In the genomic region with DNA sequence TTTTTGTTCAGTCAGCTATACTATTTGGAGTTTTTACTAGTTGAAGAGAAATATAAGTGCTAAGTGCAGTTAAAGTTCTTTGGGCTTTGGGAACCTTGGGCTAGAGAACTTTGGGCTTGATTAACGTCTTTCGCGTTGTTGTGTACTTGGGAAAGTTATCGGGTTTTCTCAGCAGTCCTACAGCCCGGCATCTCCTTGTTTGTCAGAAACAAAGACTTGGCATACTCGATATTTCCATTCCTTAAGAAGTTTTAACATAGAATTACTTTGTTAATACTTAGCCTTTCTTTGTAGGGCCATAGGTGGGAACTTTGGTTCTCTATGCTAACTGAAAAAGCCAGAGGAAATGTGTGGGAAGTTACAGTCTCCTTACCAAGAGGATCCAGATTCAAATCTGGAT, we compare ENCODE assay signal across 19 cellular contexts. TPM values are rescaled to one million over a fixed set of nuclear protein-coding genes. Genes with fewer than 3 reads are reported as not detected.
A peak's percentile ranks its signal among the peaks of the same experiment; 100 is the strongest.
DNase-seq lines count a peak whose midpoint lies in the region; ATAC-seq, FAIRE-seq and TF ChIP-seq lines count a peak whose summit lies in the region.
"Had no signal": no experiment of that assay in that cellular context is flagged by ENCODE, and none has a peak within 500 bp of the region (broad histone marks: within the 10 kb centered on the region; RNA-seq: fewer than 3 reads in every experiment).

No MANE protein-coding gene starts in this region.

- H3K4me3 Mint-ChIP-seq in H9 (no peak overlapping the region; a peak in 1 of 5 replicates), WTC11 (peak overlapping the region; percentile 11; the same call in 1 of the 2 replicates)
- H3K4me3 Mint-ChIP-seq: CD14-positive monocyte; CD8-positive, alpha-beta T cell; HFFc6 had no signal

- H3K79me2 ChIP-seq in H9 (ENCODE audit: insufficient read depth, low read length) (no peaks in the 10 kb centered on the region; the same call in 1 of the 2 replicates), endothelial cell of umbilical vein (ENCODE audit: control insufficient read depth, insufficient read depth, low read length) (peaks cover 68% of the 10 kb centered on the region), trophoblast cell (ENCODE audit: control insufficient read depth, insufficient read depth, low read length, poor library complexity) (peaks cover 5% of the 10 kb centered on the region), MM.1S (ENCODE audit: low read length) (peaks cover 32% of the 10 kb centered on the region; the same call in 1 of the 2 replicates)

- FAIRE-seq in endothelial cell of umbilical vein (lab: Jason Lieb, UNC), result peak; percentile 60
- FAIRE-seq: A549, GM12892 had no signal

- peaks cover 5% of the 10 kb centered on the region; the same call in 1 of the 2 replicates for H3K4me1 ChIP-seq in H9 (ENCODE audit: insufficient read depth, low read length)
- H3K4me1 ChIP-seq in endothelial cell of umbilical vein (ENCODE audit: control insufficient read depth, extremely low read depth, insufficient read depth, low read length), result no peaks in the 10 kb centered on the region
- H3K4me1 ChIP-seq in trophoblast cell (ENCODE audit: control insufficient read depth in 1 of 2, insufficient read depth in 2 of 2, low read length in 2 of 2), result peaks cover 4 to 7% of the 10 kb centered on the region in 2 experiments
- H3K4me1 ChIP-seq in MM.1S (ENCODE audit: low read length), result peaks cover 12% of the 10 kb centered on the region

- POLR2A ChIA-PET in WTC11 (lab: Charles Lee), result interaction anchor here (0.7 kb wide), 1 partner anchor 20 kb away, joined by 3 read pairs; no protein-coding TSS in a partner anchor
- POLR2A ChIA-PET in endothelial cell of umbilical vein (lab: Charles Lee), result no interaction called here

- ATAC-seq in WTC11 (peak; percentile 51; the same call in 1 of the 2 replicates), GM18498 (IDR thresholded peaks at IDR 0.05; ENCODE audit: unreplicated experiment) (no peak)
- ATAC-seq: A549; CD8-positive, alpha-beta T cell had no signal

- no peak overlapping the region for H2AFZ ChIP-seq in H9 (ENCODE audit: low read length)
- H2AFZ ChIP-seq in endothelial cell of umbilical vein (ENCODE audit: low read depth, low read length), result no peak overlapping the region
- no peak overlapping the region for H2AFZ ChIP-seq in trophoblast cell (ENCODE audit: insufficient read depth, low read length, poor library complexity)
- no peak overlapping the region for H2AFZ ChIP-seq in MM.1S (ENCODE audit: low read length)

- H3K4me3 ChIP-seq in endothelial cell of umbilical vein (replicated peaks in 1 of 3; ENCODE audit: insufficient read depth in 1 of 3, low read depth in 1 of 3, low read length in 3 of 3), result no peak overlapping the region
- no peak overlapping the region for H3K4me3 ChIP-seq in trophoblast cell (ENCODE audit: low read depth, low read length)
- no peak overlapping the region for H3K4me3 ChIP-seq in MM.1S (ENCODE audit: low read length)
- H3K4me3 ChIP-seq: A549 had no signal

- H3F3A ChIP-seq in MM.1S (ENCODE audit: insufficient read depth, low read length), result no peaks in the 10 kb centered on the region

- H3K36me3 Mint-ChIP-seq in H9 (ENCODE audit: insufficient read depth in 1 of 3, low read depth in 3 of 3) (peaks cover 2 to 4% (median 3%) of the 10 kb centered on the region in 3 experiments; a peak in 4 of 7 replicates), WTC11 (no peaks in the 10 kb centered on the region)
- H3K36me3 Mint-ChIP-seq: CD8-positive, alpha-beta T cell had no signal

- H2BK12ac ChIP-seq in H9 (ENCODE audit: insufficient read length, low read depth, low read length), result no peak overlapping the region
- no peak overlapping the region for H2BK12ac ChIP-seq in trophoblast cell (ENCODE audit: low read length)

- no peak for TF ChIP-seq POLR2A in endothelial cell of umbilical vein (IDR thresholded peaks at IDR 0.05; ENCODE audit: low read depth, low read length)

- H3K27me3 Mint-ChIP-seq in H9 (ENCODE audit: low read depth) (no peaks in the 10 kb centered on the region), WTC11 (ENCODE audit: low read depth) (no peaks in the 10 kb centered on the region)

- H3K9me1 ChIP-seq in endothelial cell of umbilical vein (replicated peaks; ENCODE audit: control insufficient read depth, extremely low read depth, insufficient read depth, low read length), result no peaks in the 10 kb centered on the region

- H3K23ac ChIP-seq in H9 (ENCODE audit: insufficient read length, low read depth, low read length), result no peak overlapping the region
- H3K23ac ChIP-seq in trophoblast cell (ENCODE audit: low read length), result no peak overlapping the region

- no peak overlapping the region for H3K56ac ChIP-seq in H9 (ENCODE audit: insufficient read length, low read depth, low read length)

- no CpG with 5 or more reads among the region's 6 CpGs for WGBS in H9 (ENCODE audit: extremely low coverage, insufficient read length, low lambda C conversion rate)
- no CpG with 5 or more reads among the region's 6 CpGs for WGBS in trophoblast cell (ENCODE audit: extremely low coverage, insufficient coverage, insufficient read length)

- H2BK120ac ChIP-seq in H9 (ENCODE audit: low read depth, low read length, poor library complexity, severe bottlenecking) (no peak overlapping the region), trophoblast cell (ENCODE audit: insufficient read depth, low read length, poor library complexity) (no peak overlapping the region)

- no peak overlapping the region for H2BK5ac ChIP-seq in H9 (ENCODE audit: insufficient read length, low read length)
- H2BK5ac ChIP-seq in trophoblast cell (ENCODE audit: low read depth, low read length, poor library complexity), result no peak overlapping the region

- H3K14ac ChIP-seq in H9 (ENCODE audit: insufficient read depth, low read length) (no peak overlapping the region), trophoblast cell (ENCODE audit: low read length) (no peak overlapping the region)

- H3K18ac ChIP-seq in H9 (ENCODE audit: insufficient read length, low read depth, low read length) (no peak overlapping the region), trophoblast cell (ENCODE audit: low read length) (no peak overlapping the region)

- no peaks in the 10 kb centered on the region; a peak in 2 of 5 replicates for H3K9me3 Mint-ChIP-seq in H9
- no peaks in the 10 kb centered on the region for H3K9me3 Mint-ChIP-seq in WTC11
- H3K9me3 Mint-ChIP-seq: CD14-positive monocyte; CD8-positive, alpha-beta T cell; HFFc6 had no signal

- no peaks in the 10 kb centered on the region for H3K27me3 ChIP-seq in H9 (ENCODE audit: insufficient read depth, low read length)
- H3K27me3 ChIP-seq in endothelial cell of umbilical vein (ENCODE audit: control insufficient read depth in 2 of 2, insufficient read depth in 2 of 2, low read length in 2 of 2), result no peaks in the 10 kb centered on the region
- no peaks in the 10 kb centered on the region for H3K27me3 ChIP-seq in trophoblast cell (ENCODE audit: insufficient read depth, low read length)
- H3K27me3 ChIP-seq in MM.1S (replicated peaks; ENCODE audit: insufficient read depth, low read length), result no peaks in the 10 kb centered on the region

- H4K91ac ChIP-seq in H9 (ENCODE audit: insufficient read length, low read depth, low read length) (no peak overlapping the region), trophoblast cell (ENCODE audit: low read depth, low read length) (no peak overlapping the region)

- no peak overlapping the region for H4K12ac ChIP-seq in trophoblast cell (ENCODE audit: low read depth, low read length)

- dilution Hi-C loops in endothelial cell of umbilical vein (cut with MboI; ENCODE audit: extremely low pct_ligation_motif_present, low sequenced_read_pairs), result no loop called here

- no peak overlapping the region for H2BK20ac ChIP-seq in H9 (ENCODE audit: low read depth, low read length, poor library complexity, severe bottlenecking)

- H2BK15ac ChIP-seq in H9 (ENCODE audit: low read depth, low read length), result no peak overlapping the region

- H3T11ph ChIP-seq in H9 (ENCODE audit: low read length), result no peak overlapping the region

- H4K20me1 ChIP-seq in H9 (ENCODE audit: control insufficient read depth, insufficient read depth, insufficient read length) (no peaks in the 10 kb centered on the region), endothelial cell of umbilical vein (replicated peaks; ENCODE audit: control insufficient read depth, extremely low read depth, insufficient read depth, low read length) (peaks cover 12% of the 10 kb centered on the region), MM.1S (ENCODE audit: insufficient read depth, low read length) (no peaks in the 10 kb centered on the region; the same call in 1 of the 2 replicates)

- H3K9ac ChIP-seq in H9 (ENCODE audit: extremely low read depth, insufficient read length, low read length) (no peak overlapping the region), endothelial cell of umbilical vein (replicated peaks; ENCODE audit: extremely low read depth, insufficient read depth, low read length) (no peak overlapping the region), trophoblast cell (ENCODE audit: low read length) (no peak overlapping the region), MM.1S (ENCODE audit: low read length) (no peak overlapping the region)

- no TSS peak for BruUV-seq in endothelial cell of umbilical vein (replicated peaks; lab: Mats Ljungman, UMichigan)

- TF ChIP-seq CTCF in H9 (conservative IDR thresholded peaks at IDR 0.05) (no peak), WTC11 (IDR thresholded peaks at IDR 0.05) (no peak), endothelial cell of umbilical vein (IDR thresholded peaks at IDR 0.05; ENCODE audit: extremely low read depth in 1 of 2, insufficient read depth in 1 of 2, low read depth in 1 of 2, low read length in 2 of 2) (no peak), MM.1S (IDR thresholded peaks at IDR 0.05; ENCODE audit: low read length) (no peak)

- H4K8ac ChIP-seq in H9 (replicated peaks; ENCODE audit: insufficient read length, low read depth, low read length), result no peak overlapping the region
- H4K8ac ChIP-seq in trophoblast cell (ENCODE audit: low read depth, low read length), result no peak overlapping the region

- no peak overlapping the region for H4K5ac ChIP-seq in H9 (ENCODE audit: insufficient read length, low read depth, low read length)

- H3K36me3 ChIP-seq in endothelial cell of umbilical vein (ENCODE audit: control insufficient read depth in 2 of 2, extremely low read depth in 1 of 2, insufficient read depth in 2 of 2, low read length in 2 of 2) (no peaks in the 10 kb centered on the region), trophoblast cell (ENCODE audit: control insufficient read depth in 1 of 2, insufficient read depth in 2 of 2, low read length in 2 of 2) (no peaks in the 10 kb centered on the region), MM.1S (replicated peaks; ENCODE audit: insufficient read depth, low read length) (no peaks in the 10 kb centered on the region)

- H3K4me2 ChIP-seq in H9 (ENCODE audit: insufficient read depth, insufficient read length, low read length) (peak overlapping the region; percentile 43), endothelial cell of umbilical vein (ENCODE audit: insufficient read depth, low read length) (no peak overlapping the region), trophoblast cell (ENCODE audit: low read length) (no peak overlapping the region), MM.1S (ENCODE audit: low read depth, low read length) (no peak overlapping the region)
- H3K4me2 ChIP-seq: A549 had no signal

- no peaks in the 10 kb centered on the region for H3K23me2 ChIP-seq in H9 (ENCODE audit: insufficient read length, low read depth, low read length, poor library complexity, severe bottlenecking)

- no peak for DNase-seq in H9
- no peak for DNase-seq in WTC11 (ENCODE audit: low spot score)
- no peak for DNase-seq in endothelial cell of umbilical vein (ENCODE audit: low read depth, low spot score)
- no peak for DNase-seq in trophoblast cell
- DNase-seq in MV-4-11 (lab: John Stamatoyannopoulos, UW), result no peak
- DNase-seq in MM.1S, result no peak
- no peak for DNase-seq in NCI-H2171 treated with DMSO at 0.1 percent for 48 hours (lab: John Stamatoyannopoulos, UW)
- DNase-seq: CD8-positive, alpha-beta T cell; COR-L47; DND-41; GDM1; GOT3; HCEC 1CT; HFFc6 had no signal

- H3K79me1 ChIP-seq in H9 (ENCODE audit: insufficient read depth, low read depth, low read length, poor library complexity, severe bottlenecking), result no peaks in the 10 kb centered on the region
- H3K79me1 ChIP-seq in trophoblast cell (ENCODE audit: low read length), result peaks cover 5% of the 10 kb centered on the region

- H3K27ac Mint-ChIP-seq in H9 (peak overlapping the region in 1 of 3 experiments; percentile 81; a peak in 2 of 7 replicates), WTC11 (peak overlapping the region; percentile 83)
- H3K27ac Mint-ChIP-seq: CD14-positive monocyte; CD8-positive, alpha-beta T cell; HFFc6 had no signal

- H2AK5ac ChIP-seq in H9 (ENCODE audit: insufficient read length, low read length) (no peak overlapping the region), trophoblast cell (ENCODE audit: low read length) (no peak overlapping the region)

- H3K4ac ChIP-seq in H9 (ENCODE audit: low read depth, low read length) (no peak overlapping the region), trophoblast cell (ENCODE audit: low read depth, low read length) (peak overlapping the region; percentile 89)

- intact Hi-C loops in endothelial cell of umbilical vein (cut with micrococcal nuclease), result no loop called here

- no peak overlapping the region for H3K27ac ChIP-seq in H9 (ENCODE audit: insufficient read length, low read depth, low read length)
- H3K27ac ChIP-seq in endothelial cell of umbilical vein (ENCODE audit: insufficient read depth, low read depth, low read length), result no peak overlapping the region
- no peak overlapping the region for H3K27ac ChIP-seq in trophoblast cell (ENCODE audit: low read depth, low read length)
- no peak overlapping the region for H3K27ac ChIP-seq in MM.1S (ENCODE audit: low read length)
- H3K27ac ChIP-seq: A549, HL-60 had no signal

- H3K4me1 Mint-ChIP-seq in H9, result peaks cover 32 to 37% of the 10 kb centered on the region in 2 experiments
- peaks cover 44% of the 10 kb centered on the region for H3K4me1 Mint-ChIP-seq in WTC11

- CTCF ChIA-PET in WTC11 (lab: Charles Lee), result no interaction called here
- CTCF ChIA-PET in endothelial cell of umbilical vein (lab: Charles Lee), result no interaction called here

- no peaks in the 10 kb centered on the region for H3K9me3 ChIP-seq in H9 (ENCODE audit: control insufficient read depth, low read depth, low read length)
- no peaks in the 10 kb centered on the region for H3K9me3 ChIP-seq in endothelial cell of umbilical vein (replicated peaks; ENCODE audit: control insufficient read depth, insufficient read depth, low read length)
- H3K9me3 ChIP-seq in trophoblast cell (ENCODE audit: insufficient read depth, low read depth, low read length), result no peaks in the 10 kb centered on the region
- H3K9me3 ChIP-seq in MM.1S (replicated peaks; ENCODE audit: insufficient read depth, low read length), result no peaks in the 10 kb centered on the region
- H3K9me3 ChIP-seq: A549 had no signal

- H3K9me2 ChIP-seq in MM.1S (replicated peaks; ENCODE audit: insufficient read depth, low read length), result no peaks in the 10 kb centered on the region

RNA-seq across cellular contexts. Expression of gene RAPGEF2, which starts 28.7 kb away (rescaled TPM):
- 33.8 and 37.1 TPM in 2 replicates for total RNA-seq in H9 (2021)
- total RNA-seq in WTC11 (2021), result 32.3 to 40.6 TPM (median 33.4 TPM) in 3 replicates
- 55.2 and 61.6 TPM in 2 replicates for total RNA-seq in endothelial cell of umbilical vein
- polyA plus RNA-seq in endothelial cell of umbilical vein, result 25.4 and 28.7 TPM in 2 replicates
- 25.9 and 27.1 TPM in 2 replicates for polyA plus RNA-seq in endothelial cell of umbilical vein (2011; cell fraction: cytosol; rRNA removed)
- 95.5 and 109 TPM in 2 replicates for polyA plus RNA-seq in endothelial cell of umbilical vein (2011; cell fraction: nucleus; rRNA removed)
- polyA plus RNA-seq in endothelial cell of umbilical vein (2012), result 33.4 and 42.7 TPM in 2 replicates
- polyA minus RNA-seq in endothelial cell of umbilical vein, result 163 and 181 TPM in 2 replicates
- polyA minus RNA-seq in endothelial cell of umbilical vein (2011; cell fraction: cytosol; rRNA and poly(A)+ RNA removed), result 13.7 TPM
- polyA minus RNA-seq in endothelial cell of umbilical vein (2011; cell fraction: nucleus; rRNA and poly(A)+ RNA removed), result 126 and 179 TPM in 2 replicates
- polyA plus RNA-seq in trophoblast cell (2013), result 55.6 and 55.9 TPM in 2 replicates
